In the genomic region with DNA sequence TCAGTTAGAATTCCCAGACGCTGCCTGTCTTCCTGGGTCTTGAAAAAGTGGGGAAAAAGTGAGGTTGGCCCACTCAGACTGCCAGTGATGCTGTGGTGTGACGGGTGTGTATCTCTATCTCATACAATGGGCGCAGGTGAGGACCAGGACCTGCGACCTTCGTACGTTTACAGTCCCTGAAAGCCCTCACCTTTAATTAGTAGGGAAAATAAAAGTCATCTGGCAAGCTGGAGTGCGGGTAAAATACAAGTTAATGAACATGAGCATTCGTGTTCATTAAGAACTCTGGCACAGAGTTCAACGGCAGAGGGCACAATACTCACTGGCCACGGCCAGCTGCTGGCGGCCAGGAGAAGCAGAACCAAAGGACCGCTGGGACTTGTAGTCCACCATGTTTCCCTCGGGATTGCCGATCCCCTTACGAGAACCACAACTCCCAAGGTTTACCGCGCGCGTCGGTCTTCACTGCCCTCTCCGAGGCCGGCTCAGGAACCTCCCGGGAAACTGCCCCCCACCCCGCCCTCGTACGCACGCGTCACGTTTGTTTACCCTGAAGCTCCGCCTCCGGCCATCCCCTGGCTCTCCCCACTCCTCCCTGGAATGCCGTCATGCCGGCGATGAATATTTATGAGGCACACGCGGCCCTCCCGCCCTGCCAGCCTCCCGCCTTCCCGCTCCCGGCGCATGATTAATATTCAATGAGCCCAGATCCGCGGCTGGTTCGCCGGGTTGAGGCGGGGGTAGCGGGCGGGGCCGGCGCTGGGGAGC, we compare ENCODE assay signal across 8 cellular contexts. TPM values are rescaled to one million over a fixed set of nuclear protein-coding genes. Genes with fewer than 3 reads are reported as not detected.
A peak's percentile ranks its signal among the peaks of the same experiment; 100 is the strongest.
DNase-seq lines count a peak whose midpoint lies in the region; ATAC-seq and TF ChIP-seq lines count a peak whose summit lies in the region.

No MANE protein-coding gene starts in this region.

- no peaks in the 10 kb centered on the region for H3K27me3 ChIP-seq in suprapubic skin

- ATAC-seq in HG02610 (IDR thresholded peaks at IDR 0.05; ENCODE audit: unreplicated experiment) (peak; percentile 79), SK-N-SH treated with all-trans-retinoic acid at 6 μM for 48 hours (peak; percentile 97)

- TF ChIP-seq CTCF in GM10266 (IDR thresholded peaks at IDR 0.05; ENCODE audit: control insufficient read depth, insufficient read depth, low read depth, missing control alignments) (peak; percentile 86), suprapubic skin (IDR thresholded peaks at IDR 0.05) (peak; percentile 59 to 69)

- peaks cover 33% of the 10 kb centered on the region for H3K4me1 Mint-ChIP-seq in activated naive CD8-positive, alpha-beta T cell (ENCODE audit: low read depth)

- H3K4me1 ChIP-seq in suprapubic skin = peaks cover 29% of the 10 kb centered on the region

- peak overlapping the region; percentile 89 for H3K4me3 Mint-ChIP-seq in activated naive CD8-positive, alpha-beta T cell

- DNase-seq in GM10266 (ENCODE audit: extremely low spot score) (peak; percentile 96), NCI-H1092 (lab: John Stamatoyannopoulos, UW) (peak; percentile 100), glomerular endothelial cell (ENCODE audit: extremely low read depth, low read depth, low spot score) (peak; percentile 95), nucleus accumbens (lab: John Stamatoyannopoulos, UW) (peak; percentile 97 to 100 (median 100)), suprapubic skin (ENCODE audit: low spot score in 2 of 2) (peak; percentile 100)

- H3K9me3 Mint-ChIP-seq in activated naive CD8-positive, alpha-beta T cell (ENCODE audit: low read depth) = no peaks in the 10 kb centered on the region

- no peaks in the 10 kb centered on the region for H3K36me3 ChIP-seq in suprapubic skin

- peak overlapping the region; percentile 76 for H3K27ac Mint-ChIP-seq in activated naive CD8-positive, alpha-beta T cell

- no peaks in the 10 kb centered on the region for H3K27me3 Mint-ChIP-seq in activated naive CD8-positive, alpha-beta T cell

- H3K4me3 ChIP-seq in suprapubic skin = peak overlapping the region; percentile 62

- TF ChIP-seq POLR2A in suprapubic skin (IDR thresholded peaks at IDR 0.05) = no peak

- peak overlapping the region; percentile 96 for H3K27ac ChIP-seq in suprapubic skin

- no peaks in the 10 kb centered on the region for H3K9me3 ChIP-seq in suprapubic skin

- no peaks in the 10 kb centered on the region for H3K36me3 Mint-ChIP-seq in activated naive CD8-positive, alpha-beta T cell

- no peak for TF ChIP-seq EP300 in suprapubic skin (IDR thresholded peaks at IDR 0.05)

- WGBS in suprapubic skin = 6% methylated on average over 25 of the region's 50 CpGs

TF ChIP-seq in SK-N-SH treated with all-trans-retinoic acid at 6 μM for 48 hours, 23 proteins besides CTCF, POLR2A, EP300 and RAD21:
- TF ChIP-seq ZFP30 (CRISPR knock-in tag; IDR thresholded peaks at IDR 0.05) = no peak
- TF ChIP-seq ZNF565 (CRISPR knock-in tag; conservative IDR thresholded peaks at IDR 0.05; ENCODE audit: low read depth) = no peak
- TF ChIP-seq ZC3H10 (CRISPR knock-in tag; IDR thresholded peaks at IDR 0.05) = no peak
- no peak for TF ChIP-seq ESRRG (CRISPR knock-in tag; IDR thresholded peaks at IDR 0.05)

RNA-seq across cellular contexts. Expression of gene PHLPP1, which starts 0.5 kb away (rescaled TPM):
- total RNA-seq in glomerular endothelial cell (7.3 and 14.5 TPM in 2 replicates), suprapubic skin (10 to 100 TPM; 28.1 to 56.6 (median 37.1) TPM)

Comparison
In these comparisons a context has a peak if more than half of its experiments do, and no peak if none do; other contexts are left out.
1. Peak in every context shown above with its lines: DNase-seq, ATAC-seq, H3K4me3 ChIP-seq and H3K27ac ChIP-seq.